Comparison of ENCODE assay signal across 6 cellular contexts in genomic region chr12:113186033-113186365, GRCh38. TPM values are rescaled to one million over a fixed set of nuclear protein-coding genes. Genes with fewer than 3 reads are reported as not detected.
DNase-seq lines count a peak whose midpoint lies in the region; ATAC-seq and TF ChIP-seq lines count a peak whose summit lies in the region.

No MANE protein-coding gene starts in this region.

- peak overlapping the region; percentile 90 to 99 (median 95) for H3K4me3 Mint-ChIP-seq in naive thymus-derived CD8-positive, alpha-beta T cell

- DNase-seq in NCI-H2029 (lab: John Stamatoyannopoulos, UW) (peak; percentile 24), NCI-H2029 treated with DMSO at 0.1 percent for 48 hours (lab: John Stamatoyannopoulos, UW) (no peak), ascending aorta (ENCODE audit: low spot score in 2 of 2) (no peak), NK-92 (lab: John Stamatoyannopoulos, UW; ENCODE audit: unreplicated experiment) (no peak), CD1c-positive myeloid dendritic cell (ENCODE audit: extremely low spot score) (no peak)
- DNase-seq in naive thymus-derived CD8-positive, alpha-beta T cell: no peak

- peak overlapping the region; percentile 89 to 96 for H3K27ac ChIP-seq in ascending aorta

- peaks cover under 1 to 8% of the 10 kb centered on the region in 2 donors for H3K36me3 ChIP-seq in ascending aorta

- H3K9me3 ChIP-seq in ascending aorta: no peaks in the 10 kb centered on the region

- H3K4me1 Mint-ChIP-seq in naive thymus-derived CD8-positive, alpha-beta T cell: peaks cover 19 to 52% (median 39%) of the 10 kb centered on the region in 4 donors

- peak overlapping the region; percentile 88 to 98 (median 96) for H3K27ac Mint-ChIP-seq in naive thymus-derived CD8-positive, alpha-beta T cell

- peak overlapping the region; percentile 74 to 84 for H3K4me3 ChIP-seq in ascending aorta

- H3K36me3 Mint-ChIP-seq in naive thymus-derived CD8-positive, alpha-beta T cell: peaks cover 0 to 34% (median 5%) of the 10 kb centered on the region in 3 donors

- no peaks in the 10 kb centered on the region for H3K9me3 Mint-ChIP-seq in naive thymus-derived CD8-positive, alpha-beta T cell

- H3K27me3 Mint-ChIP-seq in naive thymus-derived CD8-positive, alpha-beta T cell: no peaks in the 10 kb centered on the region

- intact Hi-C loops in ascending aorta (cut with DNase I): loop anchor here (10.0 kb wide), 2 partner anchors 239 to 779 kb away; partner anchors contain the start of genes RBM19 and SDSL

- H3K27me3 ChIP-seq in ascending aorta: no peaks in the 10 kb centered on the region

- POLR2A ChIA-PET in naive thymus-derived CD8-positive, alpha-beta T cell (lab: Charles Lee): interaction anchor here (0.6 to 3.0 kb wide), 11 partner anchors 10 to 207 kb away, joined by 3 to 19 read pairs (median 4); partner anchors contain the start of genes OAS2 and TPCN1

- no peak for TF ChIP-seq CTCF in ascending aorta (IDR thresholded peaks at IDR 0.05)

- ATAC-seq in naive thymus-derived CD8-positive, alpha-beta T cell: no peak

- H3K4me1 ChIP-seq in ascending aorta: peaks cover 11 to 20% of the 10 kb centered on the region in 2 donors

RNA-seq across cellular contexts. Expression of gene RITA1, which starts 0.5 kb away (rescaled TPM):
- 48.4 TPM for total RNA-seq in ascending aorta
- total RNA-seq in naive thymus-derived CD8-positive, alpha-beta T cell: 10 to 100 TPM; 12.8 to 17.1 TPM
- polyA plus RNA-seq in naive thymus-derived CD8-positive, alpha-beta T cell: 10 to 100 TPM; 22.9 to 26.2 (median 24.6) TPM

RNA-seq across cellular contexts. Expression of gene DDX54, which starts 0.7 kb away (rescaled TPM):
- 97.0 TPM for total RNA-seq in ascending aorta
- total RNA-seq in naive thymus-derived CD8-positive, alpha-beta T cell: 10 to 100 TPM; 76.1 to 81.8 TPM
- 10 to 100 TPM; 17.9 to 38.2 (median 24.3) TPM for polyA plus RNA-seq in naive thymus-derived CD8-positive, alpha-beta T cell

RNA-seq across cellular contexts. Expression of gene TPCN1, which starts 35.3 kb away (rescaled TPM):
- total RNA-seq in ascending aorta: 56.3 TPM
- 10 to 100 TPM; 81.2 to 83.0 TPM for total RNA-seq in naive thymus-derived CD8-positive, alpha-beta T cell
- polyA plus RNA-seq in naive thymus-derived CD8-positive, alpha-beta T cell: 10 to 100 TPM in 2 of 3 donors, 1 to 10 TPM in 1; 6.7 to 16.5 (median 11.0) TPM

RNA-seq across cellular contexts. Expression of gene CFAP73, which starts 36.5 kb away (rescaled TPM):
- not detected for total RNA-seq in ascending aorta
- under 1 TPM in 1 of 2 experiments, not detected in 1; 0.39 TPM for total RNA-seq in naive thymus-derived CD8-positive, alpha-beta T cell
- polyA plus RNA-seq in naive thymus-derived CD8-positive, alpha-beta T cell: not detected

RNA-seq across cellular contexts. Expression of gene RASAL1, which starts 50.4 kb away (rescaled TPM):
- total RNA-seq in ascending aorta: 0.64 TPM
- under 1 TPM; 0.44 to 0.47 TPM for total RNA-seq in naive thymus-derived CD8-positive, alpha-beta T cell
- under 1 TPM; 0.13 to 0.76 (median 0.23) TPM for polyA plus RNA-seq in naive thymus-derived CD8-positive, alpha-beta T cell
